In the genomic region with DNA sequence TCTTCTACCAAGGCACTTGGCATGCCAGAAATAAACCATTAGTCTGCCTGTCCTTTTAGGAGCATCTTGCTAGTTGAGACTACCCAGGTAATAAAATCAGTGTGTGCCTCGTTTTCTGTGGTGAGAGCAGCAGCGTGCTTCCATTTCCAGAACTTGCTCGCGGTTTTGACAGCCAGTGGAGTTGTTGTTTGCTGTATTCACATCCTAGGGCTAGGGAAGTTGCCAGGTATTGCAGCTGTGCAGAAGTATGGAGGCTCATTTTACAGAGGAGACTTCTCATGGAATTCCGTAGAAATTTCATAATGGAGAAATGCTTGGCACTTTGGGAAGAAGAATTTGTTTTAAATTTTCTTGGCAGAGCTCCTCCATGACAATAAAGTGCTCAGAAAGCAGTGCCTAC, we compare ENCODE assay signal across 19 cellular contexts.
DNase-seq lines count a peak whose midpoint lies in the region; ATAC-seq and TF ChIP-seq lines count a peak whose summit lies in the region.
"Had no signal": no experiment of that assay in that cellular context is flagged by ENCODE, and none has a peak within 500 bp of the region (broad histone marks: within the 10 kb centered on the region; RNA-seq: fewer than 3 reads in every experiment).

No MANE protein-coding gene starts in this region.

- H3K4me3 ChIP-seq in fibroblast of the aortic adventitia (ENCODE audit: low read depth, low read length) (no peak overlapping the region), skeletal muscle cell (ENCODE audit: low read depth, low read length) (no peak overlapping the region)
- H3K4me3 ChIP-seq: BLaER1 treated with 17β-estradiol and CSF1 and Interleukin-3, amounts not matched to agents 10 nM and 100 nM; GM23248; HAP-1 had no signal

- intact Hi-C loops in Right ventricle myocardium superior (cut with DNase I): no loop called here

- DNase-seq in EH (ENCODE audit: low read depth) (peak; percentile 5), NCI-H226 (peak; percentile 7), fibroblast of the aortic adventitia (ENCODE audit: low read depth) (peak; percentile 2), skeletal muscle cell (ENCODE audit: low read depth) (peak; percentile 62), NCI-H1105 (lab: John Stamatoyannopoulos, UW) (no peak), Right ventricle myocardium superior (no peak)
- DNase-seq: AML-193; CD4-positive, alpha-beta T cell; KG1; NCI-H1048; NCI-H1417 treated with DMSO at 0.1 percent for 48 hours; NCI-H1694 treated with DMSO at 0.1 percent for 48 hours; NCI-H526 treated with DMSO at 0.1 percent for 48 hours; SHP77 treated with DMSO at 0.1 percent for 48 hours; SW 1271 had no signal

- ATAC-seq in GM21515 (IDR thresholded peaks at IDR 0.05; ENCODE audit: unreplicated experiment) (no peak), Right ventricle myocardium superior (ENCODE audit: poor library complexity) (no peak)

- no peak for TF ChIP-seq CTCF in fibroblast of the aortic adventitia (IDR thresholded peaks at IDR 0.05; ENCODE audit: insufficient read depth, low read length)

Comparison
In these comparisons a context has a peak if more than half of its experiments do, and no peak if none do; other contexts are left out.
1. DNase-seq: peak in EH (single experiment), NCI-H226 (single experiment), fibroblast of the aortic adventitia (single experiment) and skeletal muscle cell (single experiment); none in NCI-H1105 (single experiment) and Right ventricle myocardium superior (single experiment).